ENCODE assay signal across 9 cellular contexts in genomic region chr7:6376820-6377219, GRCh38. TPM values are rescaled to one million over a fixed set of nuclear protein-coding genes. Genes with fewer than 3 reads are reported as not detected.
A peak's percentile ranks its signal among the peaks of the same experiment; 100 is the strongest.
DNase-seq lines count a peak whose midpoint lies in the region; ATAC-seq and TF ChIP-seq lines count a peak whose summit lies in the region.
"Had no signal": no experiment of that assay in that cellular context is flagged by ENCODE, and none has a peak within 500 bp of the region (broad histone marks: within the 10 kb centered on the region; RNA-seq: fewer than 3 reads in every experiment).

No MANE protein-coding gene starts in this region.

- no peaks in the 10 kb centered on the region for H3K36me3 ChIP-seq in breast epithelium
- H3K36me3 ChIP-seq in ascending aorta: peaks cover 0 to 8% of the 10 kb centered on the region in 2 donors
- H3K36me3 ChIP-seq in liver (ENCODE audit: control insufficient read depth in 4 of 4, insufficient read depth in 3 of 4, low read depth in 1 of 4, low read length in 3 of 4): peaks cover 0 to 2% (median 0%) of the 10 kb centered on the region in 4 donors
- H3K36me3 ChIP-seq in transverse colon: peaks cover 0 to 10% (median 2%) of the 10 kb centered on the region in 4 donors

- no peak for TF ChIP-seq EP300 in transverse colon (IDR thresholded peaks at IDR 0.05; ENCODE audit: low read depth)

- TF ChIP-seq RAD21 in liver (IDR thresholded peaks at IDR 0.05): peak in 1 of 2 donors; percentile 42

- H3K27ac ChIP-seq in breast epithelium (no peak overlapping the region), ascending aorta (peak overlapping the region in 1 of 2 donors; percentile 2), liver (ENCODE audit: low read depth in 1 of 2, low read length in 2 of 2) (peak overlapping the region; percentile 43 to 65), transverse colon (peak overlapping the region; percentile 26 to 98 (median 43))

- H3K4me3 ChIP-seq in breast epithelium (peak overlapping the region in 1 of 3 donors; percentile 97), ascending aorta (peak overlapping the region; percentile 6 to 86), liver (ENCODE audit: low read depth in 1 of 3, low read length in 3 of 3) (peak overlapping the region in 1 of 3 donors; percentile 10), transverse colon (peak overlapping the region in 1 of 4 donors; percentile 74)

- in situ Hi-C loops in transverse colon (cut with MboI; ENCODE audit: low pct_ligation_motif_present in 1 of 4, low pct_unique_long_range_greater_than_20kb in 1 of 4, low sequenced_read_pairs in 3 of 4): no loop called here

- BruUV-seq in MCF 10A (replicated peaks; lab: Mats Ljungman, UMichigan): no TSS peak

- H3K27ac Mint-ChIP-seq in MCF 10A (ENCODE audit: low read depth, unreplicated experiment): no peak overlapping the region

- H3K4me3 Mint-ChIP-seq in MCF 10A (ENCODE audit: unreplicated experiment): peak overlapping the region; percentile 95

- no peaks in the 10 kb centered on the region for H3K4me1 ChIP-seq in breast epithelium
- peaks cover 14 to 47% of the 10 kb centered on the region in 2 donors for H3K4me1 ChIP-seq in ascending aorta
- peaks cover 5 to 31% (median 20%) of the 10 kb centered on the region in 4 donors for H3K4me1 ChIP-seq in liver (ENCODE audit: control insufficient read depth in 4 of 4, insufficient read depth in 4 of 4, low read length in 3 of 4)
- peaks cover 30 to 68% (median 55%) of the 10 kb centered on the region in 4 donors for H3K4me1 ChIP-seq in transverse colon

- POLR2A ChIA-PET in MCF 10A (lab: Yijun Ruan, JAX): interaction anchor here (2.5 kb wide), 1 partner anchor 9 kb away, joined by 21 read pairs; no protein-coding TSS in a partner anchor

- CTCF ChIA-PET in MCF 10A (lab: Yijun Ruan, JAX): interaction anchor here (0.9 kb wide), 2 partner anchors 60 to 328 kb away, joined by 3 to 5 read pairs; no protein-coding TSS in a partner anchor

- H3K27me3 ChIP-seq in breast epithelium: no peaks in the 10 kb centered on the region
- H3K27me3 ChIP-seq in ascending aorta: no peaks in the 10 kb centered on the region
- H3K27me3 ChIP-seq in liver (ENCODE audit: control insufficient read depth in 4 of 4, insufficient read depth in 4 of 4, low read length in 3 of 4): no peaks in the 10 kb centered on the region
- no peaks in the 10 kb centered on the region for H3K27me3 ChIP-seq in transverse colon

- TF ChIP-seq CTCF in MCF 10A (IDR thresholded peaks at IDR 0.05; ENCODE audit: unreplicated experiment) (no peak), breast epithelium (IDR thresholded peaks at IDR 0.05) (no peak), ascending aorta (IDR thresholded peaks at IDR 0.05) (no peak), liver (IDR thresholded peaks at IDR 0.05; ENCODE audit: low read depth, low read length, missing input control) (no peak), transverse colon (IDR thresholded peaks at IDR 0.05) (no peak)

- peaks cover 26% of the 10 kb centered on the region for H3K4me1 Mint-ChIP-seq in MCF 10A (ENCODE audit: insufficient read depth, unreplicated experiment)

- no peak for ATAC-seq in sciatic nerve

- H3K36me3 Mint-ChIP-seq in MCF 10A (ENCODE audit: insufficient read depth, unreplicated experiment): peaks cover 47% of the 10 kb centered on the region

- no peaks in the 10 kb centered on the region for H3K27me3 Mint-ChIP-seq in MCF 10A (ENCODE audit: insufficient read depth, unreplicated experiment)

- H3K9me3 Mint-ChIP-seq in MCF 10A (ENCODE audit: unreplicated experiment): no peaks in the 10 kb centered on the region

- DNase-seq in MCF 10A (ENCODE audit: unreplicated experiment) (no peak), breast epithelium (ENCODE audit: low spot score in 2 of 2) (no peak), ascending aorta (ENCODE audit: low spot score in 2 of 2) (no peak), transverse colon (no peak), sciatic nerve (ENCODE audit: low spot score) (no peak), epidermal melanocyte (ENCODE audit: insufficient read length, low spot score) (no peak), NCI-H2107 (lab: John Stamatoyannopoulos, UW) (no peak)
- DNase-seq: stimulated activated CD4-positive, alpha-beta T cell treated with anti-CD3 and anti-CD28 coated beads, Interleukin-12 subunit alpha, Interleukin-12 subunit beta, amount 100 ng/mL, for 4 hours had no signal

- H3K9me3 ChIP-seq in breast epithelium (no peaks in the 10 kb centered on the region), ascending aorta (no peaks in the 10 kb centered on the region), liver (ENCODE audit: control insufficient read depth in 4 of 4, low read length in 3 of 4) (no peaks in the 10 kb centered on the region), transverse colon (no peaks in the 10 kb centered on the region)

- intact Hi-C loops in MCF 10A (cut with micrococcal nuclease): no loop called here
- intact Hi-C loops in breast epithelium (cut with DNase I; ENCODE audit: low total_unique reads): no loop called here
- intact Hi-C loops in ascending aorta (cut with DNase I): no loop called here
- intact Hi-C loops in transverse colon (cut with DNase I; ENCODE audit: low total_unique reads): no loop called here
- intact Hi-C loops in sciatic nerve (cut with DNase I): no loop called here

- 23% methylated on average over 7 of the region's 7 CpGs for WGBS in liver
- WGBS in transverse colon (ENCODE audit: low coverage in 1 of 2), 2 donors: 72 to 73% methylated on average over 4 to 7 of the region's 7 CpGs

- no peak for TF ChIP-seq POLR2A in breast epithelium (IDR thresholded peaks at IDR 0.05)
- TF ChIP-seq POLR2A in transverse colon (IDR thresholded peaks at IDR 0.05): no peak

- H3K9ac ChIP-seq in liver (ENCODE audit: low read depth in 1 of 2, low read length in 2 of 2): no peak overlapping the region

TF ChIP-seq in liver, 16 proteins besides CTCF, POLR2A, EP300 and RAD21 (continues in another document):
- TF ChIP-seq TAF1 (conservative IDR thresholded peaks at IDR 0.05): no peak
- TF ChIP-seq YY1 (IDR thresholded peaks at IDR 0.05): peak; percentile 53
- peak; percentile 49 for TF ChIP-seq MAX (IDR thresholded peaks at IDR 0.05)
- TF ChIP-seq SP1 (IDR thresholded peaks at IDR 0.05): peak; percentile 89
- peak; percentile 54 for TF ChIP-seq ZBTB33 (IDR thresholded peaks at IDR 0.05)
- peak; percentile 69 for TF ChIP-seq HNF4G (IDR thresholded peaks at IDR 0.05)
- TF ChIP-seq JUND (IDR thresholded peaks at IDR 0.05): peak in 1 of 2 donors; percentile 32
- TF ChIP-seq FOXA2 (IDR thresholded peaks at IDR 0.05): peak; percentile 82
- TF ChIP-seq NR2F2 (IDR thresholded peaks at IDR 0.05): peak; percentile 33
- peak; percentile 95 to 97 for TF ChIP-seq RXRA (IDR thresholded peaks at IDR 0.05)
- TF ChIP-seq FOXA1 (IDR thresholded peaks at IDR 0.05): peak; percentile 67
- TF ChIP-seq REST (IDR thresholded peaks at IDR 0.05): peak; percentile 61

RNA-seq across cellular contexts. Expression of gene RAC1, which starts 2.5 kb away (rescaled TPM):
- total RNA-seq in MCF 10A (2022): 236 and 278 TPM in 2 replicates
- total RNA-seq in breast epithelium: 100 to 1,000 TPM; 103 to 121 (median 121) TPM
- 96.3 TPM for total RNA-seq in ascending aorta
- 10 to 100 TPM; 29.6 to 31.6 TPM for total RNA-seq in liver
- polyA plus RNA-seq in liver: 100 to 1,000 TPM in 1 of 2 donors, 10 to 100 TPM in 1; 83.9 to 119 TPM
- 100 to 1,000 TPM; 102 to 196 (median 164) TPM for total RNA-seq in transverse colon
- total RNA-seq in sciatic nerve: 225 TPM

RNA-seq across cellular contexts. Expression of gene FAM220A, which starts 28.1 kb away (rescaled TPM):
- 25.2 and 25.7 TPM in 2 replicates for total RNA-seq in MCF 10A (2022)
- total RNA-seq in breast epithelium: 10 to 100 TPM; 14.4 to 18.7 (median 14.7) TPM
- total RNA-seq in ascending aorta: 13.0 TPM
- 1 to 10 TPM; 4.4 to 5.3 TPM for total RNA-seq in liver
- polyA plus RNA-seq in liver: 1 to 10 TPM; 2.8 to 7.8 TPM
- 10 to 100 TPM; 13.4 to 50.7 (median 15.0) TPM for total RNA-seq in transverse colon
- total RNA-seq in sciatic nerve: 19.5 TPM

Comparison
In these comparisons a context has a peak if more than half of its experiments do, and no peak if none do; other contexts are left out.
1. H3K27ac ChIP-seq: peak in liver (2 of 2) and transverse colon (4 of 4); none in breast epithelium (0 of 2).